Comparison of ENCODE assay signal across 10 cellular contexts in the genomic region with DNA sequence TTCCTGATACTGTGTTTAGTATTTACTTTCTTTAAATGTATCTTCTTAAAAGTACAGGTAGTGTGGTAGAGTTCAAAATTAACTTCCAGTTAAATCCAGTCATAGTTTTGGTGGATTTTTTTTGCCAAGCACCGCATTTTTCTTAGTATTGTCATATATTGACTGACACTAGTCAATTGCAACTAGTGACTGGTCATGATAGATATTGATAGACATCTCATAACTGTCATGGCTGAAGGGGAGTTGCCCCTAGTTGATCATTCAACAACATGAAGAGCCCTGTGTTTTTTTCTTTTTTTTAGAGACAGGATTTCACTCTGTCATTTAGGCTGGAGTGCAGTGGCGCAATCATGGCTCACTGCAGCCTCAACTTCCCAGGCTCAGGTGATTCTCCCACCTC. TPM values are rescaled to one million over a fixed set of nuclear protein-coding genes. Genes with fewer than 3 reads are reported as not detected.
DNase-seq lines count a peak whose midpoint lies in the region; ATAC-seq and TF ChIP-seq lines count a peak whose summit lies in the region.
"Had no signal": no experiment of that assay in that cellular context is flagged by ENCODE, and none has a peak within 500 bp of the region (broad histone marks: within the 10 kb centered on the region; RNA-seq: fewer than 3 reads in every experiment).

No MANE protein-coding gene starts in this region.

- BruUV-seq in mammary epithelial cell (replicated peaks; lab: Mats Ljungman, UMichigan) = no TSS peak

- no peak overlapping the region for H3K4me2 ChIP-seq in mammary epithelial cell (ENCODE audit: insufficient read depth, low read depth, low read length)

- H3K4me1 ChIP-seq in breast epithelium = peaks cover 0 to 9% of the 10 kb centered on the region in 2 donors
- H3K4me1 ChIP-seq in mammary epithelial cell (ENCODE audit: insufficient read depth, low read length) = no peaks in the 10 kb centered on the region
- H3K4me1 ChIP-seq in transverse colon = peaks cover 5 to 44% (median 14%) of the 10 kb centered on the region in 4 donors

- dilution Hi-C loops in mammary epithelial cell (cut with HindIII; ENCODE audit: low sequenced_read_pairs) = no loop called here

- peak overlapping the region; percentile 97 for H3K27ac Mint-ChIP-seq in activated CD4-positive, alpha-beta memory T cell treated with anti-CD3 and anti-CD28 coated beads for 36 hours
- peak overlapping the region; percentile 78 to 92 (median 90) for H3K27ac Mint-ChIP-seq in immature natural killer cell

- intact Hi-C loops in breast epithelium (cut with DNase I; ENCODE audit: low total_unique reads) = no loop called here
- intact Hi-C loops in mammary epithelial cell (cut with micrococcal nuclease) = no loop called here
- intact Hi-C loops in activated CD4-positive, alpha-beta memory T cell treated with anti-CD3 and anti-CD28 coated beads for 36 hours (cut with micrococcal nuclease) = loop anchor here (5.0 to 10.0 kb wide), 2 partner anchors 291 to 883 kb away; partner anchors contain the start of genes CIAO2A, SNX1 and USP3
- intact Hi-C loops in transverse colon (cut with DNase I; ENCODE audit: low total_unique reads) = no loop called here

- in situ Hi-C loops in mammary epithelial cell (cut with MboI; ENCODE audit: low sequenced_read_pairs in 2 of 2) (no loop called here), transverse colon (cut with MboI; ENCODE audit: low pct_ligation_motif_present in 1 of 4, low pct_unique_long_range_greater_than_20kb in 1 of 4, low sequenced_read_pairs in 3 of 4) (no loop called here)

- H3K4me3 Mint-ChIP-seq in activated CD4-positive, alpha-beta memory T cell treated with anti-CD3 and anti-CD28 coated beads for 36 hours = peak overlapping the region; percentile 64
- peak overlapping the region in 4 of 5 donors; percentile 26 to 76 (median 72) for H3K4me3 Mint-ChIP-seq in immature natural killer cell

- H3K27me3 Mint-ChIP-seq in activated CD4-positive, alpha-beta memory T cell treated with anti-CD3 and anti-CD28 coated beads for 36 hours = no peaks in the 10 kb centered on the region
- H3K27me3 Mint-ChIP-seq in immature natural killer cell (ENCODE audit: low read depth in 3 of 3) = peaks cover 0 to 7% (median 4%) of the 10 kb centered on the region in 3 donors

- H3K27me3 ChIP-seq in breast epithelium (no peaks in the 10 kb centered on the region), mammary epithelial cell (ENCODE audit: insufficient read depth, low read length) (no peaks in the 10 kb centered on the region), transverse colon (no peaks in the 10 kb centered on the region)

- TF ChIP-seq CTCF in breast epithelium (IDR thresholded peaks at IDR 0.05) (no peak), mammary epithelial cell (conservative IDR thresholded peaks at IDR 0.05 in 1 of 2, IDR thresholded peaks at IDR 0.05 in 1 of 2; ENCODE audit: extremely low read depth in 1 of 2, insufficient read depth in 1 of 2, low read depth in 1 of 2, low read length in 2 of 2) (no peak), transverse colon (IDR thresholded peaks at IDR 0.05) (no peak)

- H3K36me3 Mint-ChIP-seq in activated CD4-positive, alpha-beta memory T cell treated with anti-CD3 and anti-CD28 coated beads for 36 hours = peaks cover 17% of the 10 kb centered on the region
- H3K36me3 Mint-ChIP-seq in immature natural killer cell = peaks cover 0 to 8% (median 4%) of the 10 kb centered on the region in 3 donors

- WGBS in mammary epithelial cell (ENCODE audit: low coverage, missing lambda C conversion rate) = 100% methylated on average over 2 of the region's 2 CpGs
- 73 to 92% methylated on average over 1 to 2 of the region's 2 CpGs for WGBS in transverse colon (ENCODE audit: low coverage in 1 of 2), 2 donors

- H3K4me1 Mint-ChIP-seq in activated CD4-positive, alpha-beta memory T cell treated with anti-CD3 and anti-CD28 coated beads for 36 hours (ENCODE audit: low read depth) = peaks cover 83% of the 10 kb centered on the region
- H3K4me1 Mint-ChIP-seq in immature natural killer cell = peaks cover 82 to 86% of the 10 kb centered on the region in 2 donors

- H3K9me3 ChIP-seq in breast epithelium = no peaks in the 10 kb centered on the region
- no peaks in the 10 kb centered on the region for H3K9me3 ChIP-seq in mammary epithelial cell (replicated peaks; ENCODE audit: insufficient read depth, low read length)
- no peaks in the 10 kb centered on the region for H3K9me3 ChIP-seq in transverse colon

- peak overlapping the region; percentile 59 to 83 for H3K27ac ChIP-seq in breast epithelium
- no peak overlapping the region for H3K27ac ChIP-seq in mammary epithelial cell (ENCODE audit: insufficient read depth, low read depth, low read length)
- peak overlapping the region; percentile 45 to 69 (median 62) for H3K27ac ChIP-seq in transverse colon

- ATAC-seq in HG02884 (IDR thresholded peaks at IDR 0.05; ENCODE audit: unreplicated experiment) = no peak

- H3K36me3 ChIP-seq in breast epithelium (no peaks in the 10 kb centered on the region), mammary epithelial cell (ENCODE audit: insufficient read depth, low read length) (no peaks in the 10 kb centered on the region), transverse colon (no peaks in the 10 kb centered on the region)

- H3K9me3 Mint-ChIP-seq in activated CD4-positive, alpha-beta memory T cell treated with anti-CD3 and anti-CD28 coated beads for 36 hours = no peaks in the 10 kb centered on the region
- no peaks in the 10 kb centered on the region for H3K9me3 Mint-ChIP-seq in immature natural killer cell

- H3K4me3 ChIP-seq in breast epithelium (no peak overlapping the region), mammary epithelial cell (replicated peaks in 1 of 3; ENCODE audit: insufficient read depth in 1 of 3, low read depth in 2 of 3, low read length in 3 of 3) (no peak overlapping the region), transverse colon (no peak overlapping the region)

- no peaks in the 10 kb centered on the region for H4K20me1 ChIP-seq in mammary epithelial cell (ENCODE audit: insufficient read depth, low read length)

- POLR2A ChIA-PET in activated CD4-positive, alpha-beta memory T cell treated with anti-CD3 and anti-CD28 coated beads for 36 hours (lab: Charles Lee) = interaction anchor here (0.9 to 6.1 kb wide), 2 partner anchors 17 to 34 kb away, joined by 3 to 104 read pairs; no protein-coding TSS in a partner anchor

- peaks cover 30% of the 10 kb centered on the region for H3K79me2 ChIP-seq in mammary epithelial cell (ENCODE audit: insufficient read depth, low read length)

- TF ChIP-seq POLR2A in breast epithelium (IDR thresholded peaks at IDR 0.05) (no peak), transverse colon (IDR thresholded peaks at IDR 0.05) (no peak)

- CTCF ChIA-PET in mammary epithelial cell (lab: Charles Lee; ENCODE audit: low non-redundant PET) = no interaction called here
- CTCF ChIA-PET in activated CD4-positive, alpha-beta memory T cell treated with anti-CD3 and anti-CD28 coated beads for 36 hours (lab: Charles Lee) = interaction anchor here (1.3 to 1.6 kb wide), 3 partner anchors 15 to 20 kb away, joined by 4 to 11 read pairs (median 5); no protein-coding TSS in a partner anchor

- no peak overlapping the region for H2AFZ ChIP-seq in mammary epithelial cell (ENCODE audit: low read depth, low read length)

- TF ChIP-seq EP300 in transverse colon (IDR thresholded peaks at IDR 0.05; ENCODE audit: low read depth) = no peak

- DNase-seq in breast epithelium (ENCODE audit: low spot score in 2 of 2) = no peak
- DNase-seq in mammary epithelial cell = no peak
- DNase-seq in activated CD4-positive, alpha-beta memory T cell treated with anti-CD3 and anti-CD28 coated beads for 36 hours = no peak
- no peak for DNase-seq in immature natural killer cell
- no peak for DNase-seq in transverse colon
- DNase-seq in iPS-NIHi11 (ENCODE audit: low spot score) = no peak
- DNase-seq in T-helper 9 cell = no peak
- DNase-seq: left colon, NCI-H1436 had no signal

- no peak overlapping the region for H3K9ac ChIP-seq in mammary epithelial cell (ENCODE audit: insufficient read depth, low read length)

RNA-seq across cellular contexts. Expression of gene RAB8B, which starts 22.1 kb away (rescaled TPM):
- total RNA-seq in breast epithelium = 10 to 100 TPM; 31.3 to 46.2 (median 36.7) TPM
- 10 to 100 TPM; 20.6 to 36.3 TPM for total RNA-seq in mammary epithelial cell
- polyA plus RNA-seq in mammary epithelial cell = 13.9 TPM
- polyA minus RNA-seq in mammary epithelial cell = 56.8 TPM
- total RNA-seq in activated CD4-positive, alpha-beta memory T cell treated with anti-CD3 and anti-CD28 coated beads for 36 hours = 100 to 1,000 TPM; 109 to 119 TPM
- 100 to 1,000 TPM in 1 of 3 donors, 10 to 100 TPM in 2; 64.6 to 123 (median 79.7) TPM for polyA plus RNA-seq in immature natural killer cell
- 10 to 100 TPM in 2 of 4 donors, 1 to 10 TPM in 2; 3.2 to 25.4 (median 9.5) TPM for total RNA-seq in transverse colon

RNA-seq across cellular contexts. Expression of gene RPS27L, which starts 54.3 kb away (rescaled TPM):
- total RNA-seq in breast epithelium (100 to 1,000 TPM; 121 to 200 (median 152) TPM), mammary epithelial cell (100 to 1,000 TPM in 1 of 2 donors, 10 to 100 TPM in 1; 40.5 to 141 TPM), transverse colon (100 to 1,000 TPM in 2 of 4 donors, 1 to 10 TPM in 2; 4.5 to 143 (median 58.5) TPM)
- polyA plus RNA-seq in mammary epithelial cell (113 TPM), immature natural killer cell (100 to 1,000 TPM; 135 to 198 (median 154) TPM)
- 17.6 TPM for polyA minus RNA-seq in mammary epithelial cell
- 100 to 1,000 TPM; 139 to 140 TPM for total RNA-seq in activated CD4-positive, alpha-beta memory T cell treated with anti-CD3 and anti-CD28 coated beads for 36 hours
